ENCODE assay signal across 8 cellular contexts in genomic region chr12:121792607-121793500, GRCh38. TPM values are rescaled to one million over a fixed set of nuclear protein-coding genes. Genes with fewer than 3 reads are reported as not detected.
DNase-seq lines count a peak whose midpoint lies in the region; ATAC-seq, FAIRE-seq and TF ChIP-seq lines count a peak whose summit lies in the region.

No MANE protein-coding gene starts in this region.

- no peaks in the 10 kb centered on the region for H3K9me3 ChIP-seq in BLaER1
- no peaks in the 10 kb centered on the region for H3K9me3 ChIP-seq in heart right ventricle
- H3K9me3 ChIP-seq in small intestine (ENCODE audit: control insufficient read depth, low read depth): no peaks in the 10 kb centered on the region
- no peaks in the 10 kb centered on the region for H3K9me3 ChIP-seq in SJCRH30 (replicated peaks)

- 35% methylated on average over 48 to 53 of the region's 53 CpGs for WGBS in heart right ventricle, 2 donors
- WGBS in small intestine, 3 donors: 11 to 21% (median 16%) methylated on average over 39 to 53 of the region's 53 CpGs

- H4K20me1 ChIP-seq in BLaER1: peaks cover 51% of the 10 kb centered on the region

- ATAC-seq in heart right ventricle: peak in 2 of 8 donors; percentile 2 to 7

- no peaks in the 10 kb centered on the region for H3K9me3 Mint-ChIP-seq in activated T-helper 2 cell treated with anti-CD3 and anti-CD28 coated beads, Interferon-gamma antibody, Interleukin-2, Interleukin-4, amounts not matched to agents 10 μg/mL and 5 μg/mL and 100 μg/mL, durations not matched to agents 14 hours and 24 hours and 36 hours

- no peak for DNase-seq in Jurkat, Clone E6-1 (ENCODE audit: low read depth, low spot score)
- DNase-seq in activated T-helper 2 cell treated with anti-CD3 and anti-CD28 coated beads, Interferon-gamma antibody, Interleukin-2, Interleukin-4, amounts not matched to agents 10 μg/mL and 5 μg/mL and 100 μg/mL, durations not matched to agents 14 hours and 24 hours and 36 hours (ENCODE audit: low spot score): peak; percentile 60
- DNase-seq in heart right ventricle: peak in 1 of 2 donors; percentile 68
- peak; percentile 58 for DNase-seq in small intestine
- no peak for DNase-seq in NCI-H526 treated with DMSO at 0.1 percent for 48 hours (lab: John Stamatoyannopoulos, UW)
- DNase-seq in D721Med (ENCODE audit: insufficient read length, low spot score): no peak
- DNase-seq in SJCRH30: no peak

- H3K27me3 ChIP-seq in BLaER1 (no peaks in the 10 kb centered on the region), heart right ventricle (no peaks in the 10 kb centered on the region), small intestine (ENCODE audit: control insufficient read depth in 2 of 2, insufficient read depth in 2 of 2, low read length in 2 of 2) (no peaks in the 10 kb centered on the region), SJCRH30 (no peaks in the 10 kb centered on the region)

- H3K27me3 Mint-ChIP-seq in activated T-helper 2 cell treated with anti-CD3 and anti-CD28 coated beads, Interferon-gamma antibody, Interleukin-2, Interleukin-4, amounts not matched to agents 10 μg/mL and 5 μg/mL and 100 μg/mL, durations not matched to agents 14 hours and 24 hours and 36 hours (ENCODE audit: low read depth): no peaks in the 10 kb centered on the region

- peak overlapping the region; percentile 84 for H3K4me3 ChIP-seq in BLaER1
- peak overlapping the region; percentile 69 for H3K4me3 ChIP-seq in Jurkat, Clone E6-1 (ENCODE audit: low read length)
- H3K4me3 ChIP-seq in heart right ventricle: peak overlapping the region; percentile 32 to 72 (median 58)
- peak overlapping the region; percentile 72 to 92 for H3K4me3 ChIP-seq in small intestine (ENCODE audit: low read depth in 1 of 2, low read length in 2 of 2)
- no peak overlapping the region for H3K4me3 ChIP-seq in SJCRH30

- H3K36me3 Mint-ChIP-seq in activated T-helper 2 cell treated with anti-CD3 and anti-CD28 coated beads, Interferon-gamma antibody, Interleukin-2, Interleukin-4, amounts not matched to agents 10 μg/mL and 5 μg/mL and 100 μg/mL, durations not matched to agents 14 hours and 24 hours and 36 hours (ENCODE audit: low read depth): peaks cover 61% of the 10 kb centered on the region

- TF ChIP-seq CTCF in heart right ventricle (IDR thresholded peaks at IDR 0.05) (no peak), D721Med (IDR thresholded peaks at IDR 0.05; ENCODE audit: insufficient read depth, missing control alignments) (no peak)

- peak overlapping the region; percentile 90 for H3K9ac ChIP-seq in BLaER1

- H3K27ac ChIP-seq in BLaER1: peak overlapping the region; percentile 88
- peak overlapping the region; percentile 24 to 100 (median 100) for H3K27ac ChIP-seq in heart right ventricle
- H3K27ac ChIP-seq in small intestine (ENCODE audit: low read depth in 1 of 2, low read length in 1 of 2): peak overlapping the region; percentile 73 to 99
- no peak overlapping the region for H3K27ac ChIP-seq in SJCRH30

- H3K4me3 Mint-ChIP-seq in activated T-helper 2 cell treated with anti-CD3 and anti-CD28 coated beads, Interferon-gamma antibody, Interleukin-2, Interleukin-4, amounts not matched to agents 10 μg/mL and 5 μg/mL and 100 μg/mL, durations not matched to agents 14 hours and 24 hours and 36 hours (ENCODE audit: low read depth): peak overlapping the region; percentile 91

- H3K36me3 ChIP-seq in BLaER1 (peaks cover 30% of the 10 kb centered on the region), heart right ventricle (peaks cover 0 to 21% (median 7%) of the 10 kb centered on the region in 9 donors), small intestine (ENCODE audit: control insufficient read depth in 2 of 2, insufficient read depth in 2 of 2, low read length in 2 of 2) (peaks cover 0 to 2% of the 10 kb centered on the region in 2 donors), SJCRH30 (peaks cover 7% of the 10 kb centered on the region)

- H3K27ac Mint-ChIP-seq in activated T-helper 2 cell treated with anti-CD3 and anti-CD28 coated beads, Interferon-gamma antibody, Interleukin-2, Interleukin-4, amounts not matched to agents 10 μg/mL and 5 μg/mL and 100 μg/mL, durations not matched to agents 14 hours and 24 hours and 36 hours: peak overlapping the region; percentile 76

- peak overlapping the region; percentile 93 for H3K4me2 ChIP-seq in BLaER1

- H3K4me1 Mint-ChIP-seq in activated T-helper 2 cell treated with anti-CD3 and anti-CD28 coated beads, Interferon-gamma antibody, Interleukin-2, Interleukin-4, amounts not matched to agents 10 μg/mL and 5 μg/mL and 100 μg/mL, durations not matched to agents 14 hours and 24 hours and 36 hours (ENCODE audit: low read depth): peaks cover 54% of the 10 kb centered on the region

- no peak for FAIRE-seq in small intestine (lab: Jason Lieb, UNC)
- no peak for FAIRE-seq in D721Med (lab: Jason Lieb, UNC)

- intact Hi-C loops in activated T-helper 2 cell treated with anti-CD3 and anti-CD28 coated beads, Interferon-gamma antibody, Interleukin-2, Interleukin-4, amounts not matched to agents 10 μg/mL and 5 μg/mL and 100 μg/mL, durations not matched to agents 14 hours and 24 hours and 36 hours (cut with micrococcal nuclease): loop anchor here (1.0 to 5.0 kb wide), 3 partner anchors 11 to 166 kb away; partner anchors contain the start of genes ORAI1 and TMEM120B
- intact Hi-C loops in heart right ventricle (cut with DNase I): loop anchor here in 7 of 10 donors (2.0 to 5.0 kb wide), 2 partner anchors 16 to 96 kb away; no protein-coding TSS in a partner anchor

- H3K4me1 ChIP-seq in BLaER1 (peaks cover 87% of the 10 kb centered on the region), heart right ventricle (peaks cover 30 to 87% (median 69%) of the 10 kb centered on the region in 9 donors), small intestine (ENCODE audit: control insufficient read depth in 2 of 2, insufficient read depth in 1 of 2, low read depth in 1 of 2, low read length in 1 of 2) (peaks cover 0 to 4% of the 10 kb centered on the region in 2 donors), SJCRH30 (peaks cover 34% of the 10 kb centered on the region)

RNA-seq across cellular contexts. Expression of gene RHOF, which starts 0.6 kb away (rescaled TPM):
- polyA plus RNA-seq in Jurkat, Clone E6-1 (2012; ENCODE audit: insufficient read depth, insufficient read length): 30.9 TPM
- total RNA-seq in activated T-helper 2 cell treated with anti-CD3 and anti-CD28 coated beads, Interferon-gamma antibody, Interleukin-2, Interleukin-4, amounts not matched to agents 10 μg/mL and 5 μg/mL and 100 μg/mL, durations not matched to agents 14 hours and 24 hours and 36 hours: 115 and 119 TPM in 2 replicates
- total RNA-seq in heart right ventricle: 10 to 100 TPM; 19.8 to 45.6 (median 27.2) TPM
- polyA plus RNA-seq in heart right ventricle (10 to 100 TPM; 16.5 to 16.6 TPM), small intestine (10 to 100 TPM; 13.3 to 75.9 (median 44.5) TPM)
- 2.8 and 5.2 TPM in 2 replicates for total RNA-seq in SJCRH30 (2014; rRNA removed; shearing (Covaris generic))

RNA-seq across cellular contexts. Expression of gene SETD1B, which starts 11.0 kb away (rescaled TPM):
- 13.0 TPM for polyA plus RNA-seq in Jurkat, Clone E6-1 (2012; ENCODE audit: insufficient read depth, insufficient read length)
- 23.3 and 24.0 TPM in 2 replicates for total RNA-seq in activated T-helper 2 cell treated with anti-CD3 and anti-CD28 coated beads, Interferon-gamma antibody, Interleukin-2, Interleukin-4, amounts not matched to agents 10 μg/mL and 5 μg/mL and 100 μg/mL, durations not matched to agents 14 hours and 24 hours and 36 hours
- 10 to 100 TPM; 10.3 to 14.8 (median 11.2) TPM for total RNA-seq in heart right ventricle
- polyA plus RNA-seq in heart right ventricle (10 to 100 TPM in 1 of 2 donors, 1 to 10 TPM in 1; 2.8 to 11.9 TPM), small intestine (1 to 10 TPM; 3.6 to 9.4 (median 3.8) TPM)
- total RNA-seq in SJCRH30 (2014; rRNA removed; shearing (Covaris generic)): 3.2 and 3.8 TPM in 2 replicates

Comparison
In these comparisons a context has a peak if more than half of its experiments do, and no peak if none do; other contexts are left out.
1. DNase-seq: peak in activated T-helper 2 cell treated with anti-CD3 and anti-CD28 coated beads, Interferon-gamma antibody, Interleukin-2, Interleukin-4, amounts not matched to agents 10 μg/mL and 5 μg/mL and 100 μg/mL, durations not matched to agents 14 hours and 24 hours and 36 hours (single experiment) and small intestine (single experiment); none in Jurkat, Clone E6-1 (single experiment), NCI-H526 treated with DMSO at 0.1 percent for 48 hours (single experiment), D721Med (single experiment) and SJCRH30 (0 of 2).